In genomic region chr5:118451697-118452247, GRCh38 we compare ENCODE assay signal across 31 cellular contexts.
"Had no signal": no experiment of that assay in that cellular context is flagged by ENCODE, and none has a peak within 500 bp of the region (broad histone marks: within the 10 kb centered on the region; RNA-seq: fewer than 3 reads in every experiment).

No MANE protein-coding gene starts in this region.

- H3K27ac ChIP-seq: ascending aorta, coronary artery, dorsolateral prefrontal cortex had no signal

- FAIRE-seq: bronchial epithelial cell, frontal cortex had no signal

- H3K4me3 Mint-ChIP-seq: activated CD4-positive, alpha-beta memory T cell treated with anti-CD3 and anti-CD28 coated beads, Interleukin-2, amount 10 ng/mL, durations not matched to agents 7 days and 5 days; activated CD4-positive, alpha-beta T cell treated with anti-CD3 and anti-CD28 coated beads, Interleukin-2, amount 10 ng/mL, durations not matched to agents 7 days and 5 days; activated naive CD4-positive, alpha-beta T cell treated with anti-CD3 and anti-CD28 coated beads, Interleukin-2, amount 10 ng/mL, durations not matched to agents 7 days and 5 days; activated naive CD8-positive, alpha-beta T cell treated with anti-CD3 and anti-CD28 coated beads, Interleukin-2, amount 10 ng/mL, durations not matched to agents 7 days and 5 days; activated T-cell treated with anti-CD3 and anti-CD28 coated beads, Interleukin-2, amount 50 U/mL, for 24 hours; activated T-cell treated with anti-CD3 and anti-CD28 coated beads, Interleukin-2, amount 50 U/mL, for 72 hours; central memory CD8-positive, alpha-beta T cell; dendritic cell treated with granulocyte-macrophage colony-stimulating factor and Interleukin-4, amounts not matched to agents 40 ng/mL and 50 ng/mL, for 4 days; endodermal cell; T-helper 17 cell; T-helper 2 cell treated with Interferon-gamma antibody and Interleukin-4, amounts not matched to agents 5 μg/mL and 100 μg/mL, for 36 hours had no signal

- H3K9me3 Mint-ChIP-seq: activated CD4-positive, alpha-beta memory T cell treated with anti-CD3 and anti-CD28 coated beads, Interleukin-2, amount 10 ng/mL, durations not matched to agents 7 days and 5 days; activated CD4-positive, alpha-beta T cell treated with anti-CD3 and anti-CD28 coated beads, Interleukin-2, amount 10 ng/mL, durations not matched to agents 7 days and 5 days; activated naive CD8-positive, alpha-beta T cell treated with anti-CD3 and anti-CD28 coated beads, Interleukin-2, amount 10 ng/mL, durations not matched to agents 7 days and 5 days; activated T-cell treated with anti-CD3 and anti-CD28 coated beads, Interleukin-2, amount 50 U/mL, for 72 hours; central memory CD8-positive, alpha-beta T cell; endodermal cell; T-helper 2 cell treated with Interferon-gamma antibody and Interleukin-4, amounts not matched to agents 5 μg/mL and 100 μg/mL, for 36 hours had no signal

- H3K4me1 Mint-ChIP-seq: activated CD4-positive, alpha-beta memory T cell treated with anti-CD3 and anti-CD28 coated beads, Interleukin-2, amount 10 ng/mL, durations not matched to agents 7 days and 5 days; activated CD4-positive, alpha-beta T cell treated with anti-CD3 and anti-CD28 coated beads, Interleukin-2, amount 10 ng/mL, durations not matched to agents 7 days and 5 days; activated naive CD4-positive, alpha-beta T cell treated with anti-CD3 and anti-CD28 coated beads, Interleukin-2, amount 10 ng/mL, durations not matched to agents 7 days and 5 days; activated naive CD8-positive, alpha-beta T cell treated with anti-CD3 and anti-CD28 coated beads, Interleukin-2, amount 10 ng/mL, durations not matched to agents 7 days and 5 days; central memory CD8-positive, alpha-beta T cell; endodermal cell; T-helper 17 cell had no signal

- H3K27me3 Mint-ChIP-seq: activated CD4-positive, alpha-beta memory T cell treated with anti-CD3 and anti-CD28 coated beads, Interleukin-2, amount 10 ng/mL, durations not matched to agents 7 days and 5 days; activated CD4-positive, alpha-beta T cell treated with anti-CD3 and anti-CD28 coated beads, Interleukin-2, amount 10 ng/mL, durations not matched to agents 7 days and 5 days; activated naive CD4-positive, alpha-beta T cell treated with anti-CD3 and anti-CD28 coated beads, Interleukin-2, amount 10 ng/mL, durations not matched to agents 7 days and 5 days; activated naive CD8-positive, alpha-beta T cell treated with anti-CD3 and anti-CD28 coated beads, Interleukin-2, amount 10 ng/mL, durations not matched to agents 7 days and 5 days; activated T-cell treated with anti-CD3 and anti-CD28 coated beads, Interleukin-2, amount 50 U/mL, for 24 hours; brain; central memory CD8-positive, alpha-beta T cell; dendritic cell treated with granulocyte-macrophage colony-stimulating factor and Interleukin-4, amounts not matched to agents 40 ng/mL and 50 ng/mL, for 4 days; T-helper 17 cell had no signal

- H3K36me3 Mint-ChIP-seq: activated naive CD4-positive, alpha-beta T cell treated with anti-CD3 and anti-CD28 coated beads, Interleukin-2, amount 10 ng/mL, durations not matched to agents 7 days and 5 days; activated naive CD4-positive, alpha-beta T cell treated with anti-CD3 and anti-CD28 coated beads, Interleukin-2, amount 50 U/mL, for 72 hours; activated naive CD8-positive, alpha-beta T cell treated with anti-CD3 and anti-CD28 coated beads, Interleukin-2, amount 10 ng/mL, durations not matched to agents 7 days and 5 days; brain had no signal

- H3K27me3 ChIP-seq: ascending aorta, dorsolateral prefrontal cortex had no signal

- H3K4me3 ChIP-seq: ascending aorta, coronary artery, dorsolateral prefrontal cortex had no signal

- ATAC-seq: activated naive CD4-positive, alpha-beta T cell treated with anti-CD3 and anti-CD28 coated beads, Interleukin-2, amount 50 U/mL, for 72 hours; activated T-cell treated with anti-CD3 and anti-CD28 coated beads, Interleukin-2, amount 50 U/mL, for 72 hours; esophagus mucosa; T-helper 17 cell had no signal

- H3K27ac Mint-ChIP-seq: activated CD4-positive, alpha-beta memory T cell treated with anti-CD3 and anti-CD28 coated beads, Interleukin-2, amount 10 ng/mL, durations not matched to agents 7 days and 5 days; activated CD4-positive, alpha-beta T cell treated with anti-CD3 and anti-CD28 coated beads, Interleukin-2, amount 10 ng/mL, durations not matched to agents 7 days and 5 days; activated naive CD4-positive, alpha-beta T cell treated with anti-CD3 and anti-CD28 coated beads, Interleukin-2, amount 10 ng/mL, durations not matched to agents 7 days and 5 days; activated naive CD4-positive, alpha-beta T cell treated with anti-CD3 and anti-CD28 coated beads, Interleukin-2, amount 50 U/mL, for 72 hours; activated naive CD8-positive, alpha-beta T cell treated with anti-CD3 and anti-CD28 coated beads, Interleukin-2, amount 10 ng/mL, durations not matched to agents 7 days and 5 days; activated T-cell treated with anti-CD3 and anti-CD28 coated beads, Interleukin-2, amount 50 U/mL, for 24 hours; activated T-cell treated with anti-CD3 and anti-CD28 coated beads, Interleukin-2, amount 50 U/mL, for 72 hours; dendritic cell treated with granulocyte-macrophage colony-stimulating factor and Interleukin-4, amounts not matched to agents 40 ng/mL and 50 ng/mL, for 4 days; endodermal cell; T-helper 17 cell; T-helper 2 cell treated with Interferon-gamma antibody and Interleukin-4, amounts not matched to agents 5 μg/mL and 100 μg/mL, for 36 hours had no signal

- H3K4me1 ChIP-seq: ascending aorta had no signal

- H3K36me3 ChIP-seq: ascending aorta had no signal

- H3K9me3 ChIP-seq: ascending aorta had no signal

- DNase-seq: activated CD4-positive, alpha-beta memory T cell treated with anti-CD3 and anti-CD28 coated beads, Interleukin-2, amount 10 ng/mL, durations not matched to agents 7 days and 5 days; activated CD4-positive, alpha-beta T cell treated with anti-CD3 and anti-CD28 coated beads for 4 hours; activated CD4-positive, alpha-beta T cell treated with anti-CD3 and anti-CD28 coated beads, Interleukin-2, amount 10 ng/mL, durations not matched to agents 7 days and 5 days; activated CD4-positive, alpha-beta T cell treated with anti-CD3 and anti-CD28 coated beads, Interleukin-2, amount 50 U/mL, for 4 hours; activated CD4-positive, CD25-positive, alpha-beta regulatory T cell; activated CD4-positive, CD25-positive, alpha-beta regulatory T cell treated with anti-CD3 and anti-CD28 coated beads, Interleukin-2, amount 50 U/mL, for 72 hours; activated CD8-positive, alpha-beta memory T cell treated with anti-CD3 and anti-CD28 coated beads, Interleukin-2, amount 50 U/mL, for 48 hours; activated gamma-delta T cell; activated naive CD4-positive, alpha-beta T cell; activated naive CD4-positive, alpha-beta T cell treated with anti-CD3 and anti-CD28 coated beads, Interleukin-2, amount 10 ng/mL, durations not matched to agents 7 days and 5 days; activated naive CD8-positive, alpha-beta T cell treated with anti-CD3 and anti-CD28 coated beads, Interleukin-2, amount 10 ng/mL, durations not matched to agents 7 days and 5 days; activated T-cell treated with anti-CD3 and anti-CD28 coated beads for 4 hours; activated T-cell treated with anti-CD3 and anti-CD28 coated beads, Interleukin-2, amount 50 U/mL, for 24 hours; activated T-cell treated with anti-CD3 and anti-CD28 coated beads, Interleukin-2, amount 50 U/mL, for 72 hours; dorsolateral prefrontal cortex; effector memory CD4-positive, alpha-beta T cell; endodermal cell; foreskin fibroblast; head of caudate nucleus; T-helper 17 cell; T1000 had no signal
